In genomic region chr11:69355959-69356702, GRCh38 we compare ENCODE assay signal across 1 cellular context.
TF ChIP-seq lines count a peak whose summit lies in the region.

No MANE protein-coding gene starts in this region.

TF ChIP-seq in HepG2, 621 proteins besides CTCF, POLR2A, EP300 and RAD21 (continued from another document):
- TF ChIP-seq ZBTB46 (CRISPR knock-in tag; IDR thresholded peaks at IDR 0.05; ENCODE audit: borderline replicate concordance): no peak
- TF ChIP-seq PHF21A (CRISPR knock-in tag; IDR thresholded peaks at IDR 0.05): no peak
- TF ChIP-seq KMT2A (CRISPR knock-in tag; IDR thresholded peaks at IDR 0.05): no peak
- TF ChIP-seq BRD4 (CRISPR knock-in tag; IDR thresholded peaks at IDR 0.05): no peak
- no peak for TF ChIP-seq MLXIP (CRISPR knock-in tag; IDR thresholded peaks at IDR 0.05; ENCODE audit: borderline replicate concordance)
- TF ChIP-seq STAT5B (CRISPR knock-in tag; IDR thresholded peaks at IDR 0.05): no peak
- TF ChIP-seq, protein P1, sequence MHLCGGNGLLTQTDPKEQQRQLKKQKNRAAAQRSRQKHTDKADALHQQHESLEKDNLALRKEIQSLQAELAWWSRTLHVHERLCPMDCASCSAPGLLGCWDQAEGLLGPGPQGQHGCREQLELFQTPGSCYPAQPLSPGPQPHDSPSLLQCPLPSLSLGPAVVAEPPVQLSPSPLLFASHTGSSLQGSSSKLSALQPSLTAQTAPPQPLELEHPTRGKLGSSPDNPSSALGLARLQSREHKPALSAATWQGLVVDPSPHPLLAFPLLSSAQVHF (CRISPR knock-in tag; IDR thresholded peaks at IDR 0.05): no peak
